ENCODE assay signal across 18 cellular contexts in the genomic region with DNA sequence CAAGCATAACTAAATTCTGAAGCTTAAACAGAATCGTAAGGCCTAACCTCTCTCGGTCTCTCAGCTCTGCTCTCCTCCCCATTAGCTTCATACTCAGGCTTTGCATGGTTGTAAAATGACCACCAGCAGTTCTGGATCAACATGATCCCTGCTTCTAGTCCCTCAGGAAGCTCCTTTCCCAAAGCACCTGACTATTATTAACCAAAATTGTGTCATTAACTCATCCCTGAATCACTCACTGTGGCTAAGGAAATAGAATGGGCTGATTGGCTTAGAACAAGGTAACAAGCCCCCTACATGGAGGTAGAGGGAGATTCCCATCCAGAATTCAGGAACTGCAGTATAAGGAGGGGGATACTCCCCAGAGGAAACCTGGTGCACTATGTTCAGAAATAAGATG.
"Had no signal": no experiment of that assay in that cellular context is flagged by ENCODE, and none has a peak within 500 bp of the region (broad histone marks: within the 10 kb centered on the region; RNA-seq: fewer than 3 reads in every experiment).

No MANE protein-coding gene starts in this region.

- ATAC-seq: effector memory CD8-positive, alpha-beta T cell; foreskin keratinocyte; naive thymus-derived CD4-positive, alpha-beta T cell; psoas muscle; right lobe of liver had no signal

- DNase-seq: effector memory CD8-positive, alpha-beta T cell; foreskin keratinocyte; naive thymus-derived CD4-positive, alpha-beta T cell; nephron progenitor cell; psoas muscle; retina; right lobe of liver; spleen; stimulated activated CD4-positive, alpha-beta T cell treated with anti-CD3 and anti-CD28 coated beads, Interleukin-15, amount 100 ng/mL, for 24 hours; stimulated activated CD4-positive, alpha-beta T cell treated with anti-CD3 and anti-CD28 coated beads, Interleukin-1b, Interleukin-23, amount 100 ng/mL, for 48 hours; stimulated activated CD4-positive, alpha-beta T cell treated with anti-CD3 and anti-CD28 coated beads, Interleukin-4, amount 100 ng/mL, for 4 hours; stimulated activated naive CD4-positive, alpha-beta T cell; stomach; substantia nigra; transverse colon had no signal

- H3K4me3 ChIP-seq: psoas muscle, right lobe of liver, spleen, stomach, thoracic aorta, transverse colon had no signal

- H3K4me3 Mint-ChIP-seq: dendritic cell treated with granulocyte-macrophage colony-stimulating factor and Interleukin-4, amounts not matched to agents 40 ng/mL and 50 ng/mL, for 4 days; effector memory CD8-positive, alpha-beta T cell; naive thymus-derived CD4-positive, alpha-beta T cell; nephron progenitor cell had no signal

- H3K9me3 ChIP-seq: psoas muscle, right lobe of liver, spleen, stomach, thoracic aorta, transverse colon had no signal

- H3K36me3 ChIP-seq: right lobe of liver, stomach, thoracic aorta, transverse colon had no signal

- H3K27me3 Mint-ChIP-seq: dendritic cell treated with granulocyte-macrophage colony-stimulating factor and Interleukin-4, amounts not matched to agents 40 ng/mL and 50 ng/mL, for 4 days; effector memory CD8-positive, alpha-beta T cell; naive thymus-derived CD4-positive, alpha-beta T cell had no signal

- H3K4me1 Mint-ChIP-seq: nephron progenitor cell had no signal

- H3K27ac ChIP-seq: foreskin keratinocyte, psoas muscle, right lobe of liver, spleen, stomach, thoracic aorta, transverse colon had no signal

- H3K9me3 Mint-ChIP-seq: dendritic cell treated with granulocyte-macrophage colony-stimulating factor and Interleukin-4, amounts not matched to agents 40 ng/mL and 50 ng/mL, for 4 days; effector memory CD8-positive, alpha-beta T cell; nephron progenitor cell had no signal

- H3K4me1 ChIP-seq: foreskin keratinocyte, psoas muscle, right lobe of liver, stomach, transverse colon had no signal

- H3K27me3 ChIP-seq: foreskin keratinocyte, right lobe of liver, spleen, stomach, transverse colon had no signal

- FAIRE-seq: colon had no signal

- H3K27ac Mint-ChIP-seq: dendritic cell treated with granulocyte-macrophage colony-stimulating factor and Interleukin-4, amounts not matched to agents 40 ng/mL and 50 ng/mL, for 4 days; nephron progenitor cell had no signal
